24 cellular contexts compared by ENCODE assay signal in the genomic region with DNA sequence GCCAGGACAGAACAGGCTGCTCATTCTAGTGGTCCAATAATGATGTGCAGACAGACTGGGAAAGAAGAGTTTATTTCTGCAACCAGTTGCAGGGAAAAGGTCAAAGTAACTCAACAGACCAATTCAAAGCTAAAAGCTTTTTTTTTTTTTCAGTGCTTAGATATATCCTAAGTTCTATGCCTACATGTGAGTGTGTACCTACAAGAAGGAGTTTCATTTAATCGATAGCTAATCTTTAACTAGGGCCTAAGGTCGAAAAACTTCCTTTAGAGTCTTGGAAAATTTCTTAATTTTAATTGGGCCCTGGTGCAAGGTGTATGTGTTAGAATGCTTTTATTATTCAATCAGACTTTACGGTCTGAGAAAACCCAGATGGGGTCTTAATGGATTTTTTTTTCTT.
A peak's percentile ranks its signal among the peaks of the same experiment; 100 is the strongest.
DNase-seq lines count a peak whose midpoint lies in the region; TF ChIP-seq lines count a peak whose summit lies in the region.
"Had no signal": no experiment of that assay in that cellular context is flagged by ENCODE, and none has a peak within 500 bp of the region (broad histone marks: within the 10 kb centered on the region; RNA-seq: fewer than 3 reads in every experiment).

No MANE protein-coding gene starts in this region.

- no peaks in the 10 kb centered on the region for H3K36me3 ChIP-seq in colonic mucosa
- no peaks in the 10 kb centered on the region for H3K36me3 ChIP-seq in prostate gland
- no peaks in the 10 kb centered on the region for H3K36me3 ChIP-seq in brain microvascular endothelial cell (replicated peaks)
- H3K36me3 ChIP-seq: BLaER1 treated with 17β-estradiol and CSF1 and Interleukin-3, amounts not matched to agents 10 nM and 100 nM had no signal

- H3K9me3 Mint-ChIP-seq in nephron, result no peaks in the 10 kb centered on the region

- TF ChIP-seq CTCF in colonic mucosa (IDR thresholded peaks at IDR 0.05) (no peak), nephron (IDR thresholded peaks at IDR 0.05; ENCODE audit: unreplicated experiment in 3 of 3) (no peak), prostate gland (IDR thresholded peaks at IDR 0.05) (no peak), brain microvascular endothelial cell (IDR thresholded peaks at IDR 0.05; ENCODE audit: low read depth, low read length, missing control alignments) (no peak)

- no peaks in the 10 kb centered on the region for H3K4me1 ChIP-seq in colonic mucosa
- no peaks in the 10 kb centered on the region for H3K4me1 ChIP-seq in prostate gland (replicated peaks)
- H3K4me1 ChIP-seq: A549; BLaER1 treated with 17β-estradiol and CSF1 and Interleukin-3, amounts not matched to agents 10 nM and 100 nM had no signal

- no peak overlapping the region for H3K9ac ChIP-seq in colonic mucosa (ENCODE audit: low read depth in 2 of 2, low read length in 2 of 2)
- H3K9ac ChIP-seq: BLaER1 treated with 17β-estradiol and CSF1 and Interleukin-3, amounts not matched to agents 10 nM and 100 nM had no signal

- H3K27ac Mint-ChIP-seq in nephron, result peak overlapping the region; percentile 26 to 81 (median 73)
- H3K27ac Mint-ChIP-seq: B cell; CD4-positive, alpha-beta memory T cell; CD4-positive, CD25-positive, alpha-beta regulatory T cell; CD8-positive, alpha-beta memory T cell had no signal

- H3K27me3 ChIP-seq in colonic mucosa (no peaks in the 10 kb centered on the region), prostate gland (replicated peaks; ENCODE audit: insufficient read depth) (no peaks in the 10 kb centered on the region), brain microvascular endothelial cell (replicated peaks) (no peaks in the 10 kb centered on the region)
- H3K27me3 ChIP-seq: BLaER1 treated with 17β-estradiol and CSF1 and Interleukin-3, amounts not matched to agents 10 nM and 100 nM had no signal

- H3K27ac ChIP-seq in colonic mucosa, result peak overlapping the region; percentile 28
- H3K27ac ChIP-seq in prostate gland, result no peak overlapping the region
- H3K27ac ChIP-seq in brain microvascular endothelial cell, result no peak overlapping the region
- H3K27ac ChIP-seq: 22Rv1; A549; BLaER1 treated with 17β-estradiol and CSF1 and Interleukin-3, amounts not matched to agents 10 nM and 100 nM; C4-2B had no signal

- TF ChIP-seq POLR2A in prostate gland (IDR thresholded peaks at IDR 0.05), result no peak

- no peak overlapping the region for H3K4me3 Mint-ChIP-seq in nephron
- H3K4me3 Mint-ChIP-seq: B cell; CD4-positive, alpha-beta memory T cell; CD4-positive, CD25-positive, alpha-beta regulatory T cell; CD8-positive, alpha-beta memory T cell had no signal

- no peak for DNase-seq in colonic mucosa
- peak; percentile 61 for DNase-seq in left kidney (ENCODE audit: low read depth, low spot score)
- no peak for DNase-seq in prostate gland (ENCODE audit: low spot score)
- no peak for DNase-seq in CD1c-positive myeloid dendritic cell (ENCODE audit: extremely low spot score)
- DNase-seq in brain microvascular endothelial cell, result no peak
- DNase-seq: AML-193; CD4-positive, alpha-beta memory T cell; CD4-positive, CD25-positive, alpha-beta regulatory T cell; CD8-positive, alpha-beta memory T cell; COR-L47; DMS 273 treated with DMSO at 0.1 percent for 48 hours; DMS153; DMS53; DMS79; DND-41; EL; GDM1 had no signal

- intact Hi-C loops in colonic mucosa (cut with DNase I), result no loop called here
- intact Hi-C loops in prostate gland (cut with DNase I), result no loop called here

- no peaks in the 10 kb centered on the region for H3K36me3 Mint-ChIP-seq in nephron (ENCODE audit: low read depth)
- H3K36me3 Mint-ChIP-seq: CD4-positive, alpha-beta memory T cell; CD4-positive, CD25-positive, alpha-beta regulatory T cell; CD8-positive, alpha-beta memory T cell had no signal

- H3K9me3 ChIP-seq in colonic mucosa (no peaks in the 10 kb centered on the region), prostate gland (no peaks in the 10 kb centered on the region)
- H3K9me3 ChIP-seq: A549; BLaER1 treated with 17β-estradiol and CSF1 and Interleukin-3, amounts not matched to agents 10 nM and 100 nM had no signal

- no peak overlapping the region for H3K4me3 ChIP-seq in colonic mucosa
- H3K4me3 ChIP-seq in prostate gland, result no peak overlapping the region
- no peak overlapping the region for H3K4me3 ChIP-seq in brain microvascular endothelial cell (ENCODE audit: low read depth, low read length)
- H3K4me3 ChIP-seq: A549; BLaER1 treated with 17β-estradiol and CSF1 and Interleukin-3, amounts not matched to agents 10 nM and 100 nM; GM12878 had no signal

- 79% methylated on average over 3 of the region's 3 CpGs for WGBS in prostate gland

- H3K4me1 Mint-ChIP-seq in nephron, result peaks cover 5% of the 10 kb centered on the region
- H3K4me1 Mint-ChIP-seq: B cell; CD4-positive, alpha-beta memory T cell; CD4-positive, CD25-positive, alpha-beta regulatory T cell; CD8-positive, alpha-beta memory T cell had no signal

- in situ Hi-C loops in brain microvascular endothelial cell (cut with HindIII; ENCODE audit: low pct_ligation_motif_present, low sequenced_read_pairs), result no loop called here

- H3K27me3 Mint-ChIP-seq in nephron (ENCODE audit: low read depth), result peaks cover 3% of the 10 kb centered on the region
- H3K27me3 Mint-ChIP-seq: B cell; CD4-positive, alpha-beta memory T cell; CD4-positive, CD25-positive, alpha-beta regulatory T cell; CD8-positive, alpha-beta memory T cell had no signal
